12 cellular contexts compared by ENCODE assay signal in genomic region chr13:97986841-97987240, GRCh38. TPM values are rescaled to one million over a fixed set of nuclear protein-coding genes. Genes with fewer than 3 reads are reported as not detected.
DNase-seq lines count a peak whose midpoint lies in the region; ATAC-seq and TF ChIP-seq lines count a peak whose summit lies in the region.
"Had no signal": no experiment of that assay in that cellular context is flagged by ENCODE, and none has a peak within 500 bp of the region (broad histone marks: within the 10 kb centered on the region; RNA-seq: fewer than 3 reads in every experiment).

No MANE protein-coding gene starts in this region.

- ATAC-seq in GM19467 (IDR thresholded peaks at IDR 0.05; ENCODE audit: unreplicated experiment): peak; percentile 81
- ATAC-seq in HG03066 (IDR thresholded peaks at IDR 0.05; ENCODE audit: low read depth, unreplicated experiment): peak; percentile 81
- no peak for ATAC-seq in Right ventricle myocardium inferior
- no peak for ATAC-seq in HG02970 (IDR thresholded peaks at IDR 0.05; ENCODE audit: low FRiP score, unreplicated experiment)
- ATAC-seq: sciatic nerve had no signal

- DNase-seq in CD1c-positive myeloid dendritic cell (ENCODE audit: extremely low spot score) (peak; percentile 81), RPMI8226 (peak; percentile 80), Right ventricle myocardium inferior (ENCODE audit: missing footprints) (no peak), foreskin fibroblast (no peak)
- no peak for DNase-seq in NK-92 treated with Interleukin-12 subunit alpha and Interleukin-12 subunit beta, amount 100 ng/mL, for 24 hours (lab: John Stamatoyannopoulos, UW)
- DNase-seq: activated CD4-positive, alpha-beta memory T cell treated with anti-CD3 and anti-CD28 coated beads, Interleukin-2, amount 10 ng/mL, durations not matched to agents 7 days and 5 days; mammary epithelial cell; PC-9 had no signal

- H3K4me3 ChIP-seq in foreskin fibroblast (ENCODE audit: low read depth in 1 of 2, low read length in 2 of 2): no peak overlapping the region
- H3K4me3 ChIP-seq: PC-9 had no signal

- TF ChIP-seq CTCF in foreskin fibroblast (IDR thresholded peaks at IDR 0.05; ENCODE audit: low read depth, low read length): no peak

- intact Hi-C loops in Right ventricle myocardium inferior (cut with DNase I): no loop called here

RNA-seq across cellular contexts. Expression of gene IPO5, which starts 33.4 kb away (rescaled TPM):
- total RNA-seq in Right ventricle myocardium inferior: 94.0 TPM

Comparison
In these comparisons a context has a peak if more than half of its experiments do, and no peak if none do; other contexts are left out.
1. DNase-seq: peak in CD1c-positive myeloid dendritic cell (single experiment) and RPMI8226 (single experiment); none in NK-92 treated with Interleukin-12 subunit alpha and Interleukin-12 subunit beta, amount 100 ng/mL, for 24 hours (single experiment), Right ventricle myocardium inferior (single experiment) and foreskin fibroblast (0 of 2).
2. ATAC-seq: peak in GM19467 (single experiment) and HG03066 (single experiment); none in Right ventricle myocardium inferior (single experiment) and HG02970 (single experiment).